ENCODE assay signal across 8 cellular contexts in genomic region chr11:65418681-65419459, GRCh38. TPM values are rescaled to one million over a fixed set of nuclear protein-coding genes. Genes with fewer than 3 reads are reported as not detected.
DNase-seq lines count a peak whose midpoint lies in the region; ATAC-seq and TF ChIP-seq lines count a peak whose summit lies in the region.

No MANE protein-coding gene starts in this region.

- H3K36me3 Mint-ChIP-seq in CD14-positive monocyte (peaks cover 17 to 20% of the 10 kb centered on the region in 2 donors), memory B cell (peaks cover 7% of the 10 kb centered on the region)
- peaks cover 25% of the 10 kb centered on the region for H3K36me3 Mint-ChIP-seq in activated CD8-positive, alpha-beta T cell treated with anti-CD3 and anti-CD28 coated beads for 36 hours (ENCODE audit: low read depth)

- H3K4me1 Mint-ChIP-seq in CD14-positive monocyte, result peaks cover 45% of the 10 kb centered on the region
- H3K4me1 Mint-ChIP-seq in activated CD8-positive, alpha-beta T cell treated with anti-CD3 and anti-CD28 coated beads for 36 hours (ENCODE audit: low read depth), result peaks cover 36% of the 10 kb centered on the region
- H3K4me1 Mint-ChIP-seq in memory B cell, result peaks cover 58% of the 10 kb centered on the region

- peaks cover 57% of the 10 kb centered on the region for H3K4me1 ChIP-seq in effector memory CD4-positive, alpha-beta T cell (ENCODE audit: control insufficient read depth, insufficient read depth, low read length, poor library complexity, severe bottlenecking)

- peak overlapping the region; percentile 53 for H3K4me3 ChIP-seq in effector memory CD4-positive, alpha-beta T cell (ENCODE audit: insufficient read depth, low read depth, low read length, poor library complexity, severe bottlenecking)

- H3K27ac Mint-ChIP-seq in CD14-positive monocyte (peak overlapping the region; percentile 99 to 100 (median 100)), memory B cell (peak overlapping the region; percentile 100)
- H3K27ac Mint-ChIP-seq in activated CD8-positive, alpha-beta T cell treated with anti-CD3 and anti-CD28 coated beads for 36 hours, result peak overlapping the region; percentile 98

- POLR2A ChIA-PET in activated CD8-positive, alpha-beta T cell treated with anti-CD3 and anti-CD28 coated beads for 36 hours (lab: Charles Lee), result interaction anchor here (0.7 to 21.0 kb wide), 19 partner anchors 7 to 196 kb away, joined by 3 to 4842 read pairs (median 4); partner anchors contain the start of genes FRMD8, LTBP3, MALAT1 and MAP3K11

- H3K27ac ChIP-seq in effector memory CD4-positive, alpha-beta T cell (ENCODE audit: insufficient read depth, low read length, poor library complexity, severe bottlenecking), result peak overlapping the region; percentile 99

- H3K4me3 Mint-ChIP-seq in CD14-positive monocyte (peak overlapping the region; percentile 90 to 100), memory B cell (peak overlapping the region; percentile 90)
- H3K4me3 Mint-ChIP-seq in activated CD8-positive, alpha-beta T cell treated with anti-CD3 and anti-CD28 coated beads for 36 hours, result peak overlapping the region; percentile 89

- DNase-seq in CD14-positive monocyte (ENCODE audit: low spot score) (peak; percentile 98), HK-2 (ENCODE audit: unreplicated experiment) (peak; percentile 89), NCI-H82 treated with DMSO at 0.1 percent for 48 hours (lab: John Stamatoyannopoulos, UW; ENCODE audit: unreplicated experiment) (peak; percentile 35), memory B cell (ENCODE audit: low spot score in 2 of 2) (peak; percentile 78 to 84)
- peak; percentile 98 for DNase-seq in activated CD8-positive, alpha-beta T cell treated with anti-CD3 and anti-CD28 coated beads for 36 hours
- DNase-seq in effector memory CD4-positive, alpha-beta T cell, result peak; percentile 62 to 70 (median 63)
- DNase-seq in stimulated activated CD8-positive, alpha-beta memory T cell treated with anti-CD3 and anti-CD28 coated beads, Interleukin-12 subunit alpha, Interleukin-12 subunit beta, amount 100 ng/mL, for 4 hours (ENCODE audit: low read depth), result peak; percentile 71

- H3K36me3 ChIP-seq in effector memory CD4-positive, alpha-beta T cell (ENCODE audit: control insufficient read depth, insufficient read depth, low read length), result no peaks in the 10 kb centered on the region

- ATAC-seq in GM19397 (IDR thresholded peaks at IDR 0.05; ENCODE audit: unreplicated experiment) (peak; percentile 36), memory B cell (ENCODE audit: low read depth) (peak; percentile 58)
- peak; percentile 53 for ATAC-seq in activated CD8-positive, alpha-beta T cell treated with anti-CD3 and anti-CD28 coated beads for 36 hours

- H3K27me3 ChIP-seq in effector memory CD4-positive, alpha-beta T cell (replicated peaks; ENCODE audit: control insufficient read depth, insufficient read depth, low read length, poor library complexity, severe bottlenecking), result no peaks in the 10 kb centered on the region

- intact Hi-C loops in CD14-positive monocyte (cut with micrococcal nuclease), result loop anchor here (2.0 to 10.0 kb wide), 3 partner anchors 36 to 54 kb away; partner anchors contain the start of gene SLC25A45 (in 2 of the 2)
- intact Hi-C loops in activated CD8-positive, alpha-beta T cell treated with anti-CD3 and anti-CD28 coated beads for 36 hours (cut with micrococcal nuclease), result no loop called here

- no peaks in the 10 kb centered on the region for H3K9me3 ChIP-seq in effector memory CD4-positive, alpha-beta T cell (ENCODE audit: control insufficient read depth, low read length)

- peaks cover 0 to 23% (median 12%) of the 10 kb centered on the region in 3 donors for H3K27me3 Mint-ChIP-seq in CD14-positive monocyte (ENCODE audit: low read depth in 3 of 3)
- H3K27me3 Mint-ChIP-seq in activated CD8-positive, alpha-beta T cell treated with anti-CD3 and anti-CD28 coated beads for 36 hours, result peaks cover 8% of the 10 kb centered on the region
- H3K27me3 Mint-ChIP-seq in memory B cell, result no peaks in the 10 kb centered on the region

- CTCF ChIA-PET in activated CD8-positive, alpha-beta T cell treated with anti-CD3 and anti-CD28 coated beads for 36 hours (lab: Charles Lee), result interaction anchor here (1.1 to 15.1 kb wide), 7 partner anchors 10 to 84 kb away, joined by 3 to 448 read pairs (median 4); partner anchors contain the start of genes FRMD8 and MALAT1

- TF ChIP-seq CTCF in CD14-positive monocyte (IDR thresholded peaks at IDR 0.05), result no peak
- TF ChIP-seq CTCF in activated CD8-positive, alpha-beta T cell treated with anti-CD3 and anti-CD28 coated beads for 36 hours (IDR thresholded peaks at IDR 0.05), result no peak

- H3K9me3 Mint-ChIP-seq in CD14-positive monocyte (peaks cover 2 to 10% (median 6%) of the 10 kb centered on the region in 7 donors), memory B cell (no peaks in the 10 kb centered on the region)
- no peaks in the 10 kb centered on the region for H3K9me3 Mint-ChIP-seq in activated CD8-positive, alpha-beta T cell treated with anti-CD3 and anti-CD28 coated beads for 36 hours

RNA-seq across cellular contexts. Expression of gene NEAT1, which starts 3.7 kb away (rescaled TPM):
- 1 to 10 TPM in 1 of 2 donors, under 1 TPM in 1; 0.90 to 1.3 TPM for polyA plus RNA-seq in CD14-positive monocyte
- total RNA-seq in activated CD8-positive, alpha-beta T cell treated with anti-CD3 and anti-CD28 coated beads for 36 hours, result 100 to 1,000 TPM; 313 to 358 TPM

RNA-seq across cellular contexts. Expression of gene FRMD8, which starts 32.4 kb away (rescaled TPM):
- 10 to 100 TPM; 33.7 to 41.2 TPM for polyA plus RNA-seq in CD14-positive monocyte
- total RNA-seq in activated CD8-positive, alpha-beta T cell treated with anti-CD3 and anti-CD28 coated beads for 36 hours, result 10 to 100 TPM; 26.8 to 33.3 TPM

RNA-seq across cellular contexts. Expression of gene SLC25A45, which starts 36.4 kb away (rescaled TPM):
- 1 to 10 TPM; 3.7 to 4.1 TPM for polyA plus RNA-seq in CD14-positive monocyte
- total RNA-seq in activated CD8-positive, alpha-beta T cell treated with anti-CD3 and anti-CD28 coated beads for 36 hours, result 10 to 100 TPM; 12.8 to 14.4 TPM

Comparison
In these comparisons a context has a peak if more than half of its experiments do, and no peak if none do; other contexts are left out.
1. Peak in every context shown above with its lines: DNase-seq, ATAC-seq, H3K4me3 ChIP-seq and H3K27ac ChIP-seq.
2. DNase-seq: peak in every context shown above with its lines; median percentile 98 in CD14-positive monocyte; 98 in activated CD8-positive, alpha-beta T cell treated with anti-CD3 and anti-CD28 coated beads for 36 hours; 89 in HK-2; 81 in memory B cell; 71 in stimulated activated CD8-positive, alpha-beta memory T cell treated with anti-CD3 and anti-CD28 coated beads, Interleukin-12 subunit alpha, Interleukin-12 subunit beta, amount 100 ng/mL, for 4 hours; 63 in effector memory CD4-positive, alpha-beta T cell; 35 in NCI-H82 treated with DMSO at 0.1 percent for 48 hours.